Comparison of ENCODE assay signal across 15 cellular contexts in the genomic region with DNA sequence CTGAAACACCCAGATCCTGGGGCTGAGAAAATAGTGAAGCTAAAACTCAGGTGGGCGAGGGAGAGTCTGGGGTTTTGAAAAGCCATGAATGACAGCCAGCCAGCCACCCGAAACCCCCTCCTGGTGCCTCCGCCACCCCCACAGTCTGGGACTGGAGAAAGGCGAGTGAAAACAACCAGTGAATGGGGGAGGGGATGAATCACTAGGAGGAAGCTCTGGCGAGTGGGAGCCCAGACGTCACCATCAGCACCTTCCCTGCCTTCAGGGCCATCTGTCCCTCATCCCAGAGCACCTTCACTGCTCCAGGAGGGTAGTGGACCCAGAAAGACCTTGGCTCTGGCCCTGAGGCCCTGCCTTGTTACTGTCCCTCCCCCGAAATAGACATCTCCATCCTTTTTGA. TPM values are rescaled to one million over a fixed set of nuclear protein-coding genes. Genes with fewer than 3 reads are reported as not detected.
DNase-seq lines count a peak whose midpoint lies in the region; ATAC-seq and TF ChIP-seq lines count a peak whose summit lies in the region.
"Had no signal": no experiment of that assay in that cellular context is flagged by ENCODE, and none has a peak within 500 bp of the region (broad histone marks: within the 10 kb centered on the region; RNA-seq: fewer than 3 reads in every experiment).

No MANE protein-coding gene starts in this region.

- H3K36me3 Mint-ChIP-seq in activated CD4-positive, alpha-beta T cell treated with anti-CD3 and anti-CD28 coated beads, Interleukin-2, amount 10 ng/mL, durations not matched to agents 7 days and 5 days (ENCODE audit: low read depth) = no peaks in the 10 kb centered on the region

- H3K9me3 Mint-ChIP-seq in activated CD4-positive, alpha-beta T cell treated with anti-CD3 and anti-CD28 coated beads, Interleukin-2, amount 10 ng/mL, durations not matched to agents 7 days and 5 days = no peaks in the 10 kb centered on the region

- ATAC-seq in GM18867 (IDR thresholded peaks at IDR 0.05; ENCODE audit: unreplicated experiment) = no peak
- ATAC-seq: SK-N-SH treated with all-trans-retinoic acid at 6 μM for 48 hours, upper lobe of right lung had no signal

- no peak for TF ChIP-seq CTCF in GM13977 (IDR thresholded peaks at IDR 0.05; ENCODE audit: extremely low read depth, insufficient read depth, missing control alignments)

- H3K27ac Mint-ChIP-seq in activated CD4-positive, alpha-beta T cell treated with anti-CD3 and anti-CD28 coated beads, Interleukin-2, amount 10 ng/mL, durations not matched to agents 7 days and 5 days = peak overlapping the region; percentile 44

- peaks cover 59% of the 10 kb centered on the region for H3K4me1 Mint-ChIP-seq in activated CD4-positive, alpha-beta T cell treated with anti-CD3 and anti-CD28 coated beads, Interleukin-2, amount 10 ng/mL, durations not matched to agents 7 days and 5 days

- in situ Hi-C loops in GM13977 (cut with MboI; ENCODE audit: low pct_unique_long_range_greater_than_20kb, low sequenced_read_pairs, unreplicated experiment) = no loop called here

- no peaks in the 10 kb centered on the region for H3K27me3 Mint-ChIP-seq in activated CD4-positive, alpha-beta T cell treated with anti-CD3 and anti-CD28 coated beads, Interleukin-2, amount 10 ng/mL, durations not matched to agents 7 days and 5 days

- H3K4me3 Mint-ChIP-seq in activated CD4-positive, alpha-beta T cell treated with anti-CD3 and anti-CD28 coated beads, Interleukin-2, amount 10 ng/mL, durations not matched to agents 7 days and 5 days = peak overlapping the region; percentile 43

- CTCF ChIA-PET in activated CD4-positive, alpha-beta T cell treated with anti-CD3 and anti-CD28 coated beads, Interleukin-2, amount 10 ng/mL, durations not matched to agents 7 days and 5 days (lab: Charles Lee) = interaction anchor here (0.6 to 3.7 kb wide), 4 partner anchors 9 to 226 kb away, joined by 3 to 17 read pairs (median 12); a partner anchor contains a TSS

- POLR2A ChIA-PET in activated CD4-positive, alpha-beta T cell treated with anti-CD3 and anti-CD28 coated beads, Interleukin-2, amount 10 ng/mL, durations not matched to agents 7 days and 5 days (lab: Charles Lee) = no interaction called here

- peak; percentile 19 for DNase-seq in NCI-H82 (lab: John Stamatoyannopoulos, UW)
- DNase-seq in NCI-H82 treated with DMSO at 0.1 percent for 48 hours (lab: John Stamatoyannopoulos, UW; ENCODE audit: unreplicated experiment) = no peak
- DNase-seq in activated CD4-positive, alpha-beta T cell treated with anti-CD3 and anti-CD28 coated beads, Interleukin-2, amount 10 ng/mL, durations not matched to agents 7 days and 5 days = no peak
- DNase-seq in cerebellar cortex (ENCODE audit: low spot score) = peak; percentile 73
- DNase-seq in stimulated activated CD8-positive, alpha-beta memory T cell treated with anti-CD3 and anti-CD28 coated beads, Interleukin-12 subunit alpha, Interleukin-12 subunit beta, amount 100 ng/mL, for 4 hours (ENCODE audit: low read depth) = peak; percentile 42
- no peak for DNase-seq in GM13977 (ENCODE audit: low spot score)
- no peak for DNase-seq in NCI-H1417 treated with DMSO at 0.1 percent for 48 hours (lab: John Stamatoyannopoulos, UW)
- DNase-seq: aorta, foreskin fibroblast, Kasumi-1, NCI-H187 treated with DMSO at 0.1 percent for 48 hours, upper lobe of right lung had no signal

RNA-seq across cellular contexts. Expression of a gene that starts 9.2 kb away (rescaled TPM):
- 1 to 10 TPM; 7.3 to 7.5 TPM for total RNA-seq in activated CD4-positive, alpha-beta T cell treated with anti-CD3 and anti-CD28 coated beads, Interleukin-2, amount 10 ng/mL, durations not matched to agents 7 days and 5 days

RNA-seq across cellular contexts. Expression of a gene that starts 17.2 kb away (rescaled TPM):
- total RNA-seq in activated CD4-positive, alpha-beta T cell treated with anti-CD3 and anti-CD28 coated beads, Interleukin-2, amount 10 ng/mL, durations not matched to agents 7 days and 5 days = under 1 TPM; 0.35 to 0.50 TPM
- total RNA-seq: aorta had no signal

RNA-seq across cellular contexts. Expression of a gene that starts 17.2 kb away (rescaled TPM):
- total RNA-seq in activated CD4-positive, alpha-beta T cell treated with anti-CD3 and anti-CD28 coated beads, Interleukin-2, amount 10 ng/mL, durations not matched to agents 7 days and 5 days = 1 to 10 TPM in 1 of 2 experiments, under 1 TPM in 1; 0.89 to 1.1 TPM
- total RNA-seq: aorta, renal cortical epithelial cell had no signal

RNA-seq across cellular contexts. Expression of a gene that starts 31.1 kb away (rescaled TPM):
- not detected for total RNA-seq in activated CD4-positive, alpha-beta T cell treated with anti-CD3 and anti-CD28 coated beads, Interleukin-2, amount 10 ng/mL, durations not matched to agents 7 days and 5 days
- total RNA-seq: aorta, renal cortical epithelial cell, upper lobe of right lung had no signal

RNA-seq across cellular contexts. Expression of a gene that starts 32.1 kb away (rescaled TPM):
- 10 to 100 TPM; 14.6 to 17.3 TPM for total RNA-seq in activated CD4-positive, alpha-beta T cell treated with anti-CD3 and anti-CD28 coated beads, Interleukin-2, amount 10 ng/mL, durations not matched to agents 7 days and 5 days

Comparison
In these comparisons a context has a peak if more than half of its experiments do, and no peak if none do; other contexts are left out.
1. DNase-seq: peak in NCI-H82 (single experiment), cerebellar cortex (single experiment) and stimulated activated CD8-positive, alpha-beta memory T cell treated with anti-CD3 and anti-CD28 coated beads, Interleukin-12 subunit alpha, Interleukin-12 subunit beta, amount 100 ng/mL, for 4 hours (single experiment); none in NCI-H82 treated with DMSO at 0.1 percent for 48 hours (single experiment), activated CD4-positive, alpha-beta T cell treated with anti-CD3 and anti-CD28 coated beads, Interleukin-2, amount 10 ng/mL, durations not matched to agents 7 days and 5 days (single experiment), GM13977 (single experiment) and NCI-H1417 treated with DMSO at 0.1 percent for 48 hours (single experiment).